ENCODE assay signal across 8 cellular contexts in the genomic region with DNA sequence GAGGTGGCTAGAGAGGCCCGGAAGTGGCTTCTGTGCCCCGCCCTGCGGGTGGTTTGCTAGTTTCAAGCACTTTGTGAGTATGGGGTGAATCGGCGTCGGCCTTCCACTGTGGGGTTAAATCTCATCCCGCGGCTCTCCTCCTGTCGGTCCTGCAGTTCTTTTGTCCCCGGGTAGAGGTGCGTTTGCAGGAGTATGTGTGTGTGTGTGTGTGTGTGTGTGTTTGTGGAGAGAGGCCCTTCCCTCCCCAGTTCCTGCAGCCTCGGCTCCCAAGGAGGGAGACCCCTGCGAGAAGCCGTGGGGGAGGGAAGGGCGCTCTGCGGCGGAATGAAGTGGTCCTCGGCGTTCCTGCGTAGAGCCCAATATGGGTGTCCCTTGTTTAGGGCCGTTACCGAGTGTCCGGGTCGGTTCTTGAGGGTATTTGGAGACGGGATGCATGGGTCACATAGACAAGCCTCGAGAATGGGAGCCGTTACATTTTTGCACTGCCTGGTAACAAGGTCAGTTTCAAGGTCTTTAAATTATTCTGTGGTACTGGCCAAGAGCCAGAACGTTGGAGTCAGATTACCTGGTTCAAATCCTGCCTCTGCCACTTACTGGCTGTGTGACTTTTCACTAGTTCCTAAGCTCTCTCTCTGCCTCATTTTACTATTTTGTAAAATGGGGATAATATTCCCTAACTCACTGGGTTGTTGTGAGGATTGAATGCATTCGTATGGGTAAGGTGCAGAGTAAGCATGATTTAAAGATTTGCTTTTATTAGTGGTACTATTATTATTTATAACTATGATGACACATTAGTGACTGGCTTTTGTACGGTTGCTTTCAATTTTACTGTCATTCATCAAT. TPM values are rescaled to one million over a fixed set of nuclear protein-coding genes. Genes with fewer than 3 reads are reported as not detected.
DNase-seq lines count a peak whose midpoint lies in the region; ATAC-seq and TF ChIP-seq lines count a peak whose summit lies in the region.

ZKSCAN3 (plus strand) TSS at position 56 of the 846 bp plus-strand sequence. CDS start 9,640 bp downstream, outside the sequence.

- no peaks in the 10 kb centered on the region for H3K36me3 Mint-ChIP-seq in glutamatergic neuron (ENCODE audit: unreplicated experiment)

- H4K20me1 ChIP-seq in osteoblast (ENCODE audit: insufficient read depth, low read length) = peaks cover 4% of the 10 kb centered on the region

- ATAC-seq in thoracic aorta (ENCODE audit: insufficient number of reproducible peaks, low FRiP score, low read depth) = peak; percentile 61

- H3K9me3 Mint-ChIP-seq in glutamatergic neuron (ENCODE audit: unreplicated experiment) = no peaks in the 10 kb centered on the region

- TF ChIP-seq CTCF in glutamatergic neuron (IDR thresholded peaks at IDR 0.05; ENCODE audit: partially characterized antibody, unreplicated experiment) = no peak
- TF ChIP-seq CTCF in osteoblast (IDR thresholded peaks at IDR 0.05; ENCODE audit: extremely low read depth, low read depth, low read length) = no peak
- TF ChIP-seq CTCF in thoracic aorta (IDR thresholded peaks at IDR 0.05) = no peak

- peak within 1 kb of the TSS; percentile 98 for H2AFZ ChIP-seq in osteoblast (ENCODE audit: low read length)

- H3K27ac ChIP-seq in SK-N-MC (no peak within 1 kb of the TSS; the same call in 1 of the 2 replicates), osteoblast (ENCODE audit: low read depth, low read length) (peak within 1 kb of the TSS; percentile 54), thoracic aorta (peak within 1 kb of the TSS; percentile 54 to 75)

- peaks cover 46% of the 10 kb centered on the region for H3K79me2 ChIP-seq in osteoblast (ENCODE audit: insufficient read depth, low read length)

- peak within 1 kb of the TSS; percentile 88 for H3K9ac ChIP-seq in SK-N-MC (ENCODE audit: insufficient read length)

- H3K36me3 ChIP-seq in H7 (replicated peaks; ENCODE audit: control insufficient read depth, insufficient read depth, low read length) = no peaks in the 10 kb centered on the region
- no peaks in the 10 kb centered on the region for H3K36me3 ChIP-seq in MG63
- no peaks in the 10 kb centered on the region for H3K36me3 ChIP-seq in SK-N-MC (ENCODE audit: insufficient read depth, low read length)
- no peaks in the 10 kb centered on the region for H3K36me3 ChIP-seq in osteoblast (ENCODE audit: insufficient read depth, low read length)
- H3K36me3 ChIP-seq in thoracic aorta = no peaks in the 10 kb centered on the region

- peak within 1 kb of the TSS; percentile 91 for H3K4me2 ChIP-seq in osteoblast (ENCODE audit: insufficient read depth, low read length)

- no peaks in the 10 kb centered on the region for H3K9me3 ChIP-seq in MG63
- no peaks in the 10 kb centered on the region for H3K9me3 ChIP-seq in SK-N-MC (ENCODE audit: low read depth, low read length)
- no peaks in the 10 kb centered on the region for H3K9me3 ChIP-seq in osteoblast (ENCODE audit: low read depth, low read length)
- H3K9me3 ChIP-seq in thoracic aorta = no peaks in the 10 kb centered on the region

- peak within 1 kb of the TSS; percentile 74 for H3K4me3 ChIP-seq in H7 (ENCODE audit: insufficient read depth, low read depth, low read length)
- H3K4me3 ChIP-seq in MG63 = peak within 1 kb of the TSS; percentile 68
- peak within 1 kb of the TSS; percentile 90 for H3K4me3 ChIP-seq in SK-N-MC
- peak within 1 kb of the TSS; percentile 88 for H3K4me3 ChIP-seq in osteoblast (ENCODE audit: insufficient read depth, low read length)
- peak within 1 kb of the TSS; percentile 97 for H3K4me3 ChIP-seq in thoracic aorta

- H3K4me3 Mint-ChIP-seq in glutamatergic neuron (ENCODE audit: unreplicated experiment) = peak within 1 kb of the TSS; percentile 99

- DNase-seq in GM04504 (ENCODE audit: low read depth) = peak; percentile 32
- peak; percentile 82 for DNase-seq in H7
- DNase-seq in MG63 = peak; percentile 78
- peak; percentile 24 for DNase-seq in SK-N-MC (ENCODE audit: low read depth, low spot score)
- peak; percentile 86 for DNase-seq in activated naive CD4-positive, alpha-beta T cell treated with anti-CD3 and anti-CD28 coated beads, Interleukin-2, amount 50 U/mL, for 16 hours
- DNase-seq in glutamatergic neuron = peak; percentile 84
- peak; percentile 87 for DNase-seq in osteoblast (ENCODE audit: insufficient read length, low spot score, missing footprints)
- peak; percentile 44 for DNase-seq in thoracic aorta (ENCODE audit: low spot score)

- peaks cover 25% of the 10 kb centered on the region for H3K4me1 ChIP-seq in osteoblast (ENCODE audit: insufficient read depth, low read length)
- H3K4me1 ChIP-seq in thoracic aorta (ENCODE audit: control insufficient read depth in 1 of 2, low read depth in 2 of 2) = peaks cover 12 to 21% of the 10 kb centered on the region in 2 donors

- peak within 1 kb of the TSS; percentile 95 for H3K27ac Mint-ChIP-seq in glutamatergic neuron (ENCODE audit: unreplicated experiment)

- H3K27me3 ChIP-seq in H7 (ENCODE audit: control insufficient read depth, insufficient read depth, low read length) (peaks cover 3% of the 10 kb centered on the region; the same call in 1 of the 2 replicates), MG63 (no peaks in the 10 kb centered on the region), osteoblast (ENCODE audit: insufficient read depth, low read length) (peaks cover 17% of the 10 kb centered on the region), thoracic aorta (replicated peaks; ENCODE audit: insufficient read depth) (no peaks in the 10 kb centered on the region)

- H3K27me3 Mint-ChIP-seq in glutamatergic neuron (ENCODE audit: unreplicated experiment) = peaks cover 2% of the 10 kb centered on the region

- H3K4me1 Mint-ChIP-seq in glutamatergic neuron (ENCODE audit: low read depth, unreplicated experiment) = peaks cover 8% of the 10 kb centered on the region

RNA-seq across cellular contexts. Expression of gene ZKSCAN3, which starts in this region (rescaled TPM):
- 6.5 and 8.1 TPM in 2 replicates for total RNA-seq in H7 (2014; rRNA removed; shearing (Covaris generic))
- total RNA-seq in MG63 (2014; rRNA removed; shearing (Covaris generic); ENCODE audit: low replicate concordance) = 0.39 and 1.5 TPM in 2 replicates
- 16.0 TPM for total RNA-seq in glutamatergic neuron (ENCODE audit: unreplicated experiment)
- total RNA-seq in osteoblast = 2.9 and 3.5 TPM in 2 replicates
- 1 to 10 TPM; 3.4 to 4.5 TPM for total RNA-seq in thoracic aorta

Comparison
In these comparisons a context has a peak if more than half of its experiments do, and no peak if none do; other contexts are left out.
1. DNase-seq: peak in every context shown above with its lines; median percentile 87 in osteoblast; 86 in activated naive CD4-positive, alpha-beta T cell treated with anti-CD3 and anti-CD28 coated beads, Interleukin-2, amount 50 U/mL, for 16 hours; 84 in glutamatergic neuron; 82 in H7; 78 in MG63; 44 in thoracic aorta; 32 in GM04504; 24 in SK-N-MC.